1 cellular context compared by ENCODE assay signal in the genomic region with DNA sequence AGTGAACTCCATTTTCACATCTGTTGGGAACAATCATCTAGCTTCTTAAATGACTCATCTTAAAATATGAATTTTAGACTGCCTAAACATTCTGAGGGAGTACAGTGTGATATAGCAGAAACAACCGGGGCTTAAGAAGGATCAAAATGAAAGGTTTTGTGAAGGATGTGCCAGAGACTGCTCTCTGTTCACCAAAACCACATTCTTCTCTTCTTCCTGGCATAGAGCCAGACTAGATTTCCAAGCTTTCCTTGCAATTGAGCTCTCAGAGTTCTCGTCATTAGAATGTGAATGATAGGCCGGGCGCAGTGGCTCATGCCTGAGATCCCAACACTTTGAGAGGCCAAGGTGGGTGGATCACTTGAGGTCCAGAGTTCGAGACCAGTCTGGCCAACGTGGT.
TF ChIP-seq lines count a peak whose summit lies in the region.

No MANE protein-coding gene starts in this region.

TF ChIP-seq in WTC11, 78 proteins besides CTCF, POLR2A, EP300 and RAD21 (continued from another document):
- TF ChIP-seq, protein P1, sequence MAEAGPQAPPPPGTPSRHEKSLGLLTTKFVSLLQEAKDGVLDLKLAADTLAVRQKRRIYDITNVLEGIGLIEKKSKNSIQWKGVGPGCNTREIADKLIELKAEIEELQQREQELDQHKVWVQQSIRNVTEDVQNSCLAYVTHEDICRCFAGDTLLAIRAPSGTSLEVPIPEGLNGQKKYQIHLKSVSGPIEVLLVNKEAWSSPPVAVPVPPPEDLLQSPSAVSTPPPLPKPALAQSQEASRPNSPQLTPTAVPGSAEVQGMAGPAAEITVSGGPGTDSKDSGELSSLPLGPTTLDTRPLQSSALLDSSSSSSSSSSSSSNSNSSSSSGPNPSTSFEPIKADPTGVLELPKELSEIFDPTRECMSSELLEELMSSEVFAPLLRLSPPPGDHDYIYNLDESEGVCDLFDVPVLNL (CRISPR knock-in tag; IDR thresholded peaks at IDR 0.05; ENCODE audit: borderline replicate concordance, low read depth) = no peak
- TF ChIP-seq, protein P2, sequence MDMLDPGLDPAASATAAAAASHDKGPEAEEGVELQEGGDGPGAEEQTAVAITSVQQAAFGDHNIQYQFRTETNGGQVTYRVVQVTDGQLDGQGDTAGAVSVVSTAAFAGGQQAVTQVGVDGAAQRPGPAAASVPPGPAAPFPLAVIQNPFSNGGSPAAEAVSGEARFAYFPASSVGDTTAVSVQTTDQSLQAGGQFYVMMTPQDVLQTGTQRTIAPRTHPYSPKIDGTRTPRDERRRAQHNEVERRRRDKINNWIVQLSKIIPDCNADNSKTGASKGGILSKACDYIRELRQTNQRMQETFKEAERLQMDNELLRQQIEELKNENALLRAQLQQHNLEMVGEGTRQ (CRISPR knock-in tag; IDR thresholded peaks at IDR 0.05) = no peak
- TF ChIP-seq FOXK1 (CRISPR knock-in tag; IDR thresholded peaks at IDR 0.05) (no peak), NR1H2 (CRISPR knock-in tag; IDR thresholded peaks at IDR 0.05) (no peak), SOX15 (CRISPR knock-in tag; IDR thresholded peaks at IDR 0.05) (no peak), ZNF416 (CRISPR knock-in tag; IDR thresholded peaks at IDR 0.05) (no peak)
- TF ChIP-seq, protein P3, sequence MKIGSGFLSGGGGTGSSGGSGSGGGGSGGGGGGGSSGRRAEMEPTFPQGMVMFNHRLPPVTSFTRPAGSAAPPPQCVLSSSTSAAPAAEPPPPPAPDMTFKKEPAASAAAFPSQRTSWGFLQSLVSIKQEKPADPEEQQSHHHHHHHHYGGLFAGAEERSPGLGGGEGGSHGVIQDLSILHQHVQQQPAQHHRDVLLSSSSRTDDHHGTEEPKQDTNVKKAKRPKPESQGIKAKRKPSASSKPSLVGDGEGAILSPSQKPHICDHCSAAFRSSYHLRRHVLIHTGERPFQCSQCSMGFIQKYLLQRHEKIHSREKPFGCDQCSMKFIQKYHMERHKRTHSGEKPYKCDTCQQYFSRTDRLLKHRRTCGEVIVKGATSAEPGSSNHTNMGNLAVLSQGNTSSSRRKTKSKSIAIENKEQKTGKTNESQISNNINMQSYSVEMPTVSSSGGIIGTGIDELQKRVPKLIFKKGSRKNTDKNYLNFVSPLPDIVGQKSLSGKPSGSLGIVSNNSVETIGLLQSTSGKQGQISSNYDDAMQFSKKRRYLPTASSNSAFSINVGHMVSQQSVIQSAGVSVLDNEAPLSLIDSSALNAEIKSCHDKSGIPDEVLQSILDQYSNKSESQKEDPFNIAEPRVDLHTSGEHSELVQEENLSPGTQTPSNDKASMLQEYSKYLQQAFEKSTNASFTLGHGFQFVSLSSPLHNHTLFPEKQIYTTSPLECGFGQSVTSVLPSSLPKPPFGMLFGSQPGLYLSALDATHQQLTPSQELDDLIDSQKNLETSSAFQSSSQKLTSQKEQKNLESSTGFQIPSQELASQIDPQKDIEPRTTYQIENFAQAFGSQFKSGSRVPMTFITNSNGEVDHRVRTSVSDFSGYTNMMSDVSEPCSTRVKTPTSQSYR (CRISPR knock-in tag; IDR thresholded peaks at IDR 0.05) = no peak
TF ChIP-seq in WTC11: peak in this region for 0.
